15 cellular contexts compared by ENCODE assay signal in the genomic region with DNA sequence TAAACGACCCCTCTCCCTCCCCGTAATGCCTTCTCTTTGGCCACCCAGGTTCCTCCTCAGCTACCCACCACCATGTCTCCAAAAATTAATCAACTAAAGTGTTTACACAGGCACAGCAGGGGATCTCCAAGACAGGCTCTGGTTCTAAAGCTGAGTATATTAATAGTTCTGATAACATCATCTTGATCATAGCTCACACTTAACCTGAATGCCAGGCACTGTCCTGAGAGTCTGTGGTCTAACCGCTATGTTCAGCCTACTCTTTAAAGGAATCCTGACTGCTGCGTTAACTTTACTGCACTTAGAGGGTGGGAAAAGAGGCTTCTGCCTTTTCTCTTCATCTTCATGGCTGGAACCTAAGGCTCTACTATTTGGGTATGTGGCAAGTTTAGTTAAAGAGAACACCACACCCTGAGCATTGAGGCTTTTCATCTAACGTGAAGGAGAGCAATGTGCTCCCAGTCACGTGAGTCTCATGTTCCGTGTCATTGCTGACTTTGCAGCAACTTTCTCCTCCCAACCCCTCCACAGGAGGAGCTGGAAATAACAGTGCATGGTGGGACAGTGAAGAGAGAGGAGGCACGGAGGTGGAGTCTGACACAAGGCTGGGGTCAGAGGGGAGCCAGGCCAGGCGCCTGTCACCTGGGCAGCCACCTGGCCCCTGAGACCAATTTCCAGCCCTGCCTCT.
DNase-seq lines count a peak whose midpoint lies in the region; ATAC-seq and TF ChIP-seq lines count a peak whose summit lies in the region.
"Had no signal": no experiment of that assay in that cellular context is flagged by ENCODE, and none has a peak within 500 bp of the region (broad histone marks: within the 10 kb centered on the region; RNA-seq: fewer than 3 reads in every experiment).

No MANE protein-coding gene starts in this region.

- peaks cover 15% of the 10 kb centered on the region for H3K4me1 Mint-ChIP-seq in activated naive CD8-positive, alpha-beta T cell treated with anti-CD3 and anti-CD28 coated beads, Interleukin-2, amount 50 U/mL, for 24 hours

- H3K9me3 ChIP-seq in Loucy (ENCODE audit: insufficient read depth, low read depth, low read length) (no peaks in the 10 kb centered on the region), spleen (no peaks in the 10 kb centered on the region), stomach (no peaks in the 10 kb centered on the region)
- H3K9me3 ChIP-seq: left ventricle myocardium inferior, psoas muscle, upper lobe of left lung had no signal

- intact Hi-C loops in spleen (cut with DNase I; ENCODE audit: low total_unique reads): no loop called here
- intact Hi-C loops in stomach (cut with DNase I; ENCODE audit: low total_unique reads): no loop called here

- H3K27me3 Mint-ChIP-seq in activated naive CD8-positive, alpha-beta T cell treated with anti-CD3 and anti-CD28 coated beads, Interleukin-2, amount 50 U/mL, for 24 hours: no peaks in the 10 kb centered on the region

- TF ChIP-seq POLR2A in spleen (IDR thresholded peaks at IDR 0.05) (no peak), stomach (IDR thresholded peaks at IDR 0.05) (no peak)

- H3K27ac Mint-ChIP-seq in activated naive CD8-positive, alpha-beta T cell treated with anti-CD3 and anti-CD28 coated beads, Interleukin-2, amount 50 U/mL, for 24 hours: peak overlapping the region; percentile 4
- H3K27ac Mint-ChIP-seq: CD8-positive, alpha-beta T cell had no signal

- H3K9me3 Mint-ChIP-seq in activated naive CD8-positive, alpha-beta T cell treated with anti-CD3 and anti-CD28 coated beads, Interleukin-2, amount 50 U/mL, for 24 hours: no peaks in the 10 kb centered on the region
- H3K9me3 Mint-ChIP-seq: CD8-positive, alpha-beta T cell had no signal

- no peaks in the 10 kb centered on the region for H3K27me3 ChIP-seq in Loucy (ENCODE audit: insufficient read depth, low read length, poor library complexity, severe bottlenecking)
- no peaks in the 10 kb centered on the region for H3K27me3 ChIP-seq in spleen (replicated peaks in 1 of 7)
- no peaks in the 10 kb centered on the region for H3K27me3 ChIP-seq in stomach
- H3K27me3 ChIP-seq: upper lobe of left lung had no signal

- H4K20me1 ChIP-seq in Loucy (ENCODE audit: insufficient read depth, low read length, poor library complexity, severe bottlenecking): no peaks in the 10 kb centered on the region

- H3K36me3 Mint-ChIP-seq in activated naive CD8-positive, alpha-beta T cell treated with anti-CD3 and anti-CD28 coated beads, Interleukin-2, amount 50 U/mL, for 24 hours (ENCODE audit: low read depth): no peaks in the 10 kb centered on the region
- H3K36me3 Mint-ChIP-seq: CD8-positive, alpha-beta T cell had no signal

- 43 to 64% (median 46%) methylated on average over 9 of the region's 9 CpGs for WGBS in spleen, 5 donors
- 57 to 68% (median 62%) methylated on average over 9 of the region's 9 CpGs for WGBS in stomach, 5 donors

- peak; percentile 24 for ATAC-seq in activated naive CD8-positive, alpha-beta T cell treated with anti-CD3 and anti-CD28 coated beads, Interleukin-2, amount 50 U/mL, for 24 hours
- ATAC-seq in GM21526 (IDR thresholded peaks at IDR 0.05; ENCODE audit: low FRiP score, unreplicated experiment): no peak
- ATAC-seq in HG03045 (IDR thresholded peaks at IDR 0.05; ENCODE audit: unreplicated experiment): no peak
- ATAC-seq: CD8-positive, alpha-beta T cell had no signal

- peak overlapping the region; percentile 40 for H3K4me2 ChIP-seq in Loucy (ENCODE audit: low read depth, low read length, poor library complexity, severe bottlenecking)

- no peak for TF ChIP-seq EP300 in stomach (IDR thresholded peaks at IDR 0.05)

- TF ChIP-seq CTCF in Loucy (conservative IDR thresholded peaks at IDR 0.05; ENCODE audit: low read length) (no peak), spleen (IDR thresholded peaks at IDR 0.05 in 8 of 11, conservative IDR thresholded peaks at IDR 0.05 in 3 of 11) (no peak), stomach (IDR thresholded peaks at IDR 0.05) (no peak)

- H3K4me3 ChIP-seq in Loucy (ENCODE audit: low read length, poor library complexity, severe bottlenecking): no peak overlapping the region
- no peak overlapping the region for H3K4me3 ChIP-seq in spleen
- no peak overlapping the region for H3K4me3 ChIP-seq in stomach
- H3K4me3 ChIP-seq: left ventricle myocardium inferior, psoas muscle, upper lobe of left lung had no signal

- H3K27ac ChIP-seq in spleen: peak overlapping the region in 5 of 8 donors; percentile 7 to 48 (median 23)
- peak overlapping the region in 2 of 5 donors; percentile 2 to 18 for H3K27ac ChIP-seq in stomach
- H3K27ac ChIP-seq: left ventricle myocardium inferior, psoas muscle, upper lobe of left lung had no signal

- no peak overlapping the region for H3K4me3 Mint-ChIP-seq in activated naive CD8-positive, alpha-beta T cell treated with anti-CD3 and anti-CD28 coated beads, Interleukin-2, amount 50 U/mL, for 24 hours
- H3K4me3 Mint-ChIP-seq: CD8-positive, alpha-beta T cell had no signal

- H3K36me3 ChIP-seq in Loucy (ENCODE audit: insufficient read depth, low read length): no peaks in the 10 kb centered on the region
- H3K36me3 ChIP-seq in spleen: no peaks in the 10 kb centered on the region
- H3K36me3 ChIP-seq in stomach: no peaks in the 10 kb centered on the region
- H3K36me3 ChIP-seq: left ventricle myocardium inferior, upper lobe of left lung had no signal

- peak overlapping the region; percentile 41; the same call in 1 of the 2 replicates for H2AFZ ChIP-seq in Loucy (ENCODE audit: low read length)

- no peaks in the 10 kb centered on the region for H3K79me2 ChIP-seq in Loucy (ENCODE audit: insufficient read depth, low read length)

- no peaks in the 10 kb centered on the region for H3K9me2 ChIP-seq in Loucy (replicated peaks; ENCODE audit: low read depth, low read length)

- peak; percentile 9 for DNase-seq in activated CD4-positive, alpha-beta T cell treated with anti-CD3 and anti-CD28 coated beads for 48 hours
- no peak for DNase-seq in activated CD4-positive, alpha-beta T cell treated with anti-CD3 and anti-CD28 coated beads, Interleukin-2, amount 50 U/mL, for 1 hour
- DNase-seq in activated naive CD8-positive, alpha-beta T cell treated with anti-CD3 and anti-CD28 coated beads, Interleukin-2, amount 50 U/mL, for 24 hours: no peak
- DNase-seq in spleen (no peak), stomach (no peak)
- DNase-seq: CD8-positive, alpha-beta T cell; dermis blood vessel endothelial cell; left ventricle myocardium inferior; NCI-H1436 treated with DMSO at 0.1 percent for 48 hours; NCI-H226; psoas muscle had no signal

- H3F3A ChIP-seq in Loucy (ENCODE audit: low read depth): no peaks in the 10 kb centered on the region

- H3K4me1 ChIP-seq in Loucy (ENCODE audit: insufficient read depth, low read length, poor library complexity, severe bottlenecking) (no peaks in the 10 kb centered on the region), spleen (peaks cover 0 to 13% (median 8%) of the 10 kb centered on the region in 6 donors), stomach (peaks cover 0 to 14% (median 9%) of the 10 kb centered on the region in 4 donors)
- H3K4me1 ChIP-seq: psoas muscle had no signal

- no peak overlapping the region for H3K9ac ChIP-seq in Loucy (ENCODE audit: low read depth, low read length, poor library complexity, severe bottlenecking)
